9 cellular contexts compared by ENCODE assay signal in genomic region chr3:48695113-48695753, GRCh38. TPM values are rescaled to one million over a fixed set of nuclear protein-coding genes. Genes with fewer than 3 reads are reported as not detected.
DNase-seq lines count a peak whose midpoint lies in the region; ATAC-seq, FAIRE-seq and TF ChIP-seq lines count a peak whose summit lies in the region.
"Had no signal": no experiment of that assay in that cellular context is flagged by ENCODE, and none has a peak within 500 bp of the region (broad histone marks: within the 10 kb centered on the region; RNA-seq: fewer than 3 reads in every experiment).

No MANE protein-coding gene starts in this region.

- no peaks in the 10 kb centered on the region for H3K27me3 ChIP-seq in bronchial epithelial cell (ENCODE audit: control insufficient read depth, insufficient read depth, low read length)
- H3K27me3 ChIP-seq in small intestine (ENCODE audit: control insufficient read depth in 2 of 2, insufficient read depth in 2 of 2, low read length in 2 of 2) = no peaks in the 10 kb centered on the region

- CTCF ChIA-PET in HEK293 (lab: Yijun Ruan, JAX) = interaction anchor here (0.6 to 1.9 kb wide), 5 partner anchors 9 to 312 kb away, joined by 3 to 7 read pairs (median 4); partner anchors contain the start of genes NCKIPSD and WDR6

- peak overlapping the region; percentile 70 for H3K27ac ChIP-seq in HEK293 (ENCODE audit: extremely low read depth, low read depth, low read length)
- H3K27ac ChIP-seq in small intestine (ENCODE audit: low read depth in 1 of 2, low read length in 1 of 2) = peak overlapping the region; percentile 27 to 59

- peaks cover 5% of the 10 kb centered on the region for H3K4me1 ChIP-seq in HEK293 (ENCODE audit: control insufficient read depth, insufficient read depth, low read length)
- H3K4me1 ChIP-seq in small intestine (ENCODE audit: control insufficient read depth in 2 of 2, insufficient read depth in 1 of 2, low read depth in 1 of 2, low read length in 1 of 2) = no peaks in the 10 kb centered on the region

- no peak for TF ChIP-seq CTCF in HEK293 (tag by site-specific recombination; IDR thresholded peaks at IDR 0.05)
- no peak for TF ChIP-seq CTCF in bronchial epithelial cell (IDR thresholded peaks at IDR 0.05; ENCODE audit: insufficient read depth, low read length, severe bottlenecking)

- DNase-seq in bronchial epithelial cell (ENCODE audit: low read depth) = peak; percentile 48
- peak; percentile 29 for DNase-seq in inferior parietal cortex (ENCODE audit: extremely low spot score)
- no peak for DNase-seq in small intestine
- no peak for DNase-seq in activated CD8-positive, alpha-beta memory T cell treated with anti-CD3 and anti-CD28 coated beads for 24 hours
- DNase-seq: stimulated activated naive B cell treated with anti-CD40 and anti-IgM and Interleukin-4, amounts not matched to agents 10 μg/mL and 1 μg/mL and 100 μg/mL, for 72 hours had no signal

- no peaks in the 10 kb centered on the region for H3K9me3 ChIP-seq in HEK293 (ENCODE audit: control insufficient read depth, insufficient read depth, low read depth, low read length)
- H3K9me3 ChIP-seq in small intestine (ENCODE audit: control insufficient read depth, low read depth) = no peaks in the 10 kb centered on the region

- POLR2A ChIA-PET in HEK293 (lab: Yijun Ruan, JAX) = interaction anchor here (0.6 to 1.5 kb wide), 3 partner anchors 9 to 611 kb away, joined by 3 to 4 read pairs (median 3); partner anchors contain the start of gene NCKIPSD

- H3K4me3 ChIP-seq in HEK293 (ENCODE audit: low read depth, low read length) = peak overlapping the region; percentile 29
- no peak overlapping the region for H3K4me3 ChIP-seq in bronchial epithelial cell (ENCODE audit: low read depth, low read length)
- H3K4me3 ChIP-seq in small intestine (ENCODE audit: low read depth in 1 of 2, low read length in 2 of 2) = no peak overlapping the region

- peaks cover 35 to 83% of the 10 kb centered on the region in 2 experiments for H3K36me3 ChIP-seq in HEK293 (ENCODE audit: control insufficient read depth in 2 of 2, insufficient read depth in 1 of 2, low read length in 2 of 2)
- H3K36me3 ChIP-seq in bronchial epithelial cell (ENCODE audit: control insufficient read depth, insufficient read depth, low read length) = peaks cover 39% of the 10 kb centered on the region
- H3K36me3 ChIP-seq in small intestine (ENCODE audit: control insufficient read depth in 2 of 2, insufficient read depth in 2 of 2, low read length in 2 of 2) = peaks cover 13 to 17% of the 10 kb centered on the region in 2 donors

- WGBS in small intestine, 3 donors = 72 to 87% (median 84%) methylated on average over 25 of the region's 25 CpGs

- no peak for ATAC-seq in GM18861 (IDR thresholded peaks at IDR 0.05; ENCODE audit: unreplicated experiment)
- ATAC-seq in GM19395 (IDR thresholded peaks at IDR 0.05; ENCODE audit: unreplicated experiment) = no peak
- ATAC-seq in HG03439 (IDR thresholded peaks at IDR 0.05; ENCODE audit: unreplicated experiment) = no peak
- ATAC-seq: stimulated activated naive B cell treated with anti-CD40 and anti-IgM and Interleukin-4, amounts not matched to agents 10 μg/mL and 1 μg/mL and 100 μg/mL, for 72 hours had no signal

- FAIRE-seq in bronchial epithelial cell (lab: Jason Lieb, UNC) = no peak
- FAIRE-seq in small intestine (lab: Jason Lieb, UNC) = no peak

TF ChIP-seq in HEK293, 187 proteins besides CTCF, POLR2A, EP300 and RAD21 (continues in another document):
- TF ChIP-seq ZNF138 (tag by site-specific recombination; IDR thresholded peaks at IDR 0.05; ENCODE audit: borderline replicate concordance) = no peak
- no peak for TF ChIP-seq ZFP3 (tag by site-specific recombination; IDR thresholded peaks at IDR 0.05; ENCODE audit: low read depth)
- TF ChIP-seq ZNF214 (tag by site-specific recombination; IDR thresholded peaks at IDR 0.05; ENCODE audit: borderline replicate concordance) = no peak
- TF ChIP-seq ZIC2 (tag by site-specific recombination; IDR thresholded peaks at IDR 0.05) = 0 out of 2 replicates have a peak, but pooled peaks have one; percentile 8
- no peak for TF ChIP-seq GFI1B (tag by site-specific recombination; IDR thresholded peaks at IDR 0.05)
- TF ChIP-seq ZNF112 (tag by site-specific recombination; IDR thresholded peaks at IDR 0.05) = no peak
- TF ChIP-seq ZBTB17 (tag by site-specific recombination; IDR thresholded peaks at IDR 0.05) = peak; percentile 21; the same call in 1 of the 2 replicates
- no peak for TF ChIP-seq ZNF26 (tag by site-specific recombination; IDR thresholded peaks at IDR 0.05)
- no peak for TF ChIP-seq GLI4 (tag by site-specific recombination; IDR thresholded peaks at IDR 0.05)
- TF ChIP-seq HOXA7 (CRISPR knock-in tag; IDR thresholded peaks at IDR 0.05; ENCODE audit: borderline replicate concordance) = no peak
- TF ChIP-seq ZFHX2 (tag by site-specific recombination; conservative IDR thresholded peaks at IDR 0.05) = peak; percentile 96
- TF ChIP-seq ZNF48 (tag by site-specific recombination; IDR thresholded peaks at IDR 0.05) = no peak
- TF ChIP-seq ZNF626 (tag by site-specific recombination; IDR thresholded peaks at IDR 0.05) = no peak
- TF ChIP-seq FEZF1 (tag by site-specific recombination; IDR thresholded peaks at IDR 0.05) = peak; percentile 80
- TF ChIP-seq ZNF629 (tag by site-specific recombination; IDR thresholded peaks at IDR 0.05) = 0 out of 2 replicates have a peak, but pooled peaks have one; percentile 33
- TF ChIP-seq BCL11B (tag by site-specific recombination; IDR thresholded peaks at IDR 0.05; ENCODE audit: low read depth) = no peak
- no peak for TF ChIP-seq ZNF362 (tag by site-specific recombination; IDR thresholded peaks at IDR 0.05)
- TF ChIP-seq ZNF785 (tag by site-specific recombination; IDR thresholded peaks at IDR 0.05) = no peak
- no peak for TF ChIP-seq ZNF580 (tag by site-specific recombination; IDR thresholded peaks at IDR 0.05)
- TF ChIP-seq ZNF221 (tag by site-specific recombination; IDR thresholded peaks at IDR 0.05; ENCODE audit: borderline replicate concordance) = no peak
- TF ChIP-seq REST (tag by site-specific recombination; IDR thresholded peaks at IDR 0.05) = no peak
- TF ChIP-seq ZBTB8A (tag by site-specific recombination; IDR thresholded peaks at IDR 0.05) = peak; percentile 63; the same call in 1 of the 2 replicates

RNA-seq across cellular contexts. Expression of gene NCKIPSD, which starts 9.5 kb away (rescaled TPM):
- total RNA-seq in bronchial epithelial cell = 10.5 and 14.3 TPM in 2 replicates
- polyA plus RNA-seq in small intestine = 10 to 100 TPM in 2 of 3 donors, 1 to 10 TPM in 1; 8.9 to 14.5 (median 14.4) TPM

RNA-seq across cellular contexts. Expression of gene IP6K2, which starts 21.8 kb away (rescaled TPM):
- total RNA-seq in bronchial epithelial cell = 37.4 and 53.8 TPM in 2 replicates
- polyA plus RNA-seq in small intestine = 100 to 1,000 TPM in 1 of 3 donors, 10 to 100 TPM in 2; 79.5 to 132 (median 84.6) TPM

RNA-seq across cellular contexts. Expression of gene CELSR3, which starts 32.5 kb away (rescaled TPM):
- 1.0 and 1.1 TPM in 2 replicates for total RNA-seq in bronchial epithelial cell
- 1 to 10 TPM in 1 of 3 donors, under 1 TPM in 2; 0.27 to 1.7 (median 0.45) TPM for polyA plus RNA-seq in small intestine

RNA-seq across cellular contexts. Expression of gene SLC26A6, which starts 60.0 kb away (rescaled TPM):
- total RNA-seq in bronchial epithelial cell = 33.8 and 45.8 TPM in 2 replicates
- polyA plus RNA-seq in small intestine = 10 to 100 TPM; 14.3 to 38.9 (median 22.0) TPM

Comparison
In these comparisons a context has a peak if more than half of its experiments do, and no peak if none do; other contexts are left out.
1. DNase-seq: peak in bronchial epithelial cell (single experiment) and inferior parietal cortex (single experiment); none in small intestine (single experiment) and activated CD8-positive, alpha-beta memory T cell treated with anti-CD3 and anti-CD28 coated beads for 24 hours (single experiment).